ENCODE assay signal across 8 cellular contexts in genomic region chr9:87497080-87497603, GRCh38. TPM values are rescaled to one million over a fixed set of nuclear protein-coding genes. Genes with fewer than 3 reads are reported as not detected.
DNase-seq lines count a peak whose midpoint lies in the region; ATAC-seq and TF ChIP-seq lines count a peak whose summit lies in the region.

No MANE protein-coding gene starts in this region.

- H3K4me1 ChIP-seq in BE2C (peaks cover 10% of the 10 kb centered on the region), duodenal mucosa (ENCODE audit: control insufficient read depth in 1 of 2, insufficient read depth in 2 of 2, low read length in 2 of 2) (peaks cover 20 to 22% of the 10 kb centered on the region in 2 donors)

- H3K36me3 ChIP-seq in BE2C (no peaks in the 10 kb centered on the region), duodenal mucosa (ENCODE audit: control insufficient read depth in 1 of 2, insufficient read depth in 2 of 2, low read length in 2 of 2) (no peaks in the 10 kb centered on the region)

- H3K9ac ChIP-seq in duodenal mucosa (ENCODE audit: low read depth in 1 of 2, low read length in 2 of 2), result peak overlapping the region; percentile 62 to 81

- H3K27ac Mint-ChIP-seq in natural killer cell, result no peak overlapping the region

- no peaks in the 10 kb centered on the region for H3K9me3 Mint-ChIP-seq in natural killer cell

- H3K9me3 ChIP-seq in BE2C (no peaks in the 10 kb centered on the region), duodenal mucosa (ENCODE audit: control insufficient read depth in 1 of 2, low read length in 2 of 2) (no peaks in the 10 kb centered on the region)

- peak overlapping the region; percentile 81 for H3K4me3 Mint-ChIP-seq in natural killer cell

- H3K36me3 Mint-ChIP-seq in natural killer cell, result no peaks in the 10 kb centered on the region

- H3K27me3 ChIP-seq in BE2C, result no peaks in the 10 kb centered on the region
- H3K27me3 ChIP-seq in duodenal mucosa (ENCODE audit: control insufficient read depth in 1 of 2, insufficient read depth in 2 of 2, low read length in 2 of 2), result no peaks in the 10 kb centered on the region

- ATAC-seq in natural killer cell (no peak), GM19023 (IDR thresholded peaks at IDR 0.05; ENCODE audit: unreplicated experiment) (no peak), GM18873 (IDR thresholded peaks at IDR 0.05; ENCODE audit: low FRiP score, unreplicated experiment) (no peak), GM21528 (IDR thresholded peaks at IDR 0.05; ENCODE audit: low FRiP score, unreplicated experiment) (no peak)

- H3K4me1 Mint-ChIP-seq in natural killer cell, result peaks cover 6 to 20% of the 10 kb centered on the region in 2 donors

- intact Hi-C loops in natural killer cell (cut with micrococcal nuclease), result no loop called here

- peak overlapping the region; percentile 62 for H3K4me3 ChIP-seq in BE2C (ENCODE audit: low read depth, low read length)
- H3K4me3 ChIP-seq in LNCaP clone FGC (ENCODE audit: low read depth, low read length), result peak overlapping the region; percentile 44
- H3K4me3 ChIP-seq in duodenal mucosa (ENCODE audit: low read depth in 1 of 2, low read length in 2 of 2), result peak overlapping the region; percentile 78 to 82

- DNase-seq in BE2C (no peak), LNCaP clone FGC (ENCODE audit: low read depth) (no peak), natural killer cell (no peak), NCI-H187 treated with DMSO at 0.1 percent for 48 hours (lab: John Stamatoyannopoulos, UW) (no peak)

- no peak overlapping the region for H3K27ac ChIP-seq in duodenal mucosa (ENCODE audit: low read depth, low read length)

- TF ChIP-seq CTCF in BE2C (IDR thresholded peaks at IDR 0.05; ENCODE audit: low read depth, low read length), result no peak
- TF ChIP-seq CTCF in LNCaP clone FGC (IDR thresholded peaks at IDR 0.05; ENCODE audit: control insufficient read depth, extremely low read depth, insufficient read depth), result no peak
- TF ChIP-seq CTCF in natural killer cell (IDR thresholded peaks at IDR 0.05), result no peak

- peaks cover 25 to 37% of the 10 kb centered on the region in 2 donors for H3K27me3 Mint-ChIP-seq in natural killer cell (ENCODE audit: low read depth in 2 of 2)

RNA-seq across cellular contexts. Expression of gene DAPK1, which starts 0.5 kb away (rescaled TPM):
- 27.7 TPM for polyA plus RNA-seq in BE2C (2012; ENCODE audit: insufficient read depth, insufficient read length, low read depth)
- total RNA-seq in natural killer cell, result 10 to 100 TPM; 12.2 to 26.5 (median 22.7) TPM
